In the genomic region with DNA sequence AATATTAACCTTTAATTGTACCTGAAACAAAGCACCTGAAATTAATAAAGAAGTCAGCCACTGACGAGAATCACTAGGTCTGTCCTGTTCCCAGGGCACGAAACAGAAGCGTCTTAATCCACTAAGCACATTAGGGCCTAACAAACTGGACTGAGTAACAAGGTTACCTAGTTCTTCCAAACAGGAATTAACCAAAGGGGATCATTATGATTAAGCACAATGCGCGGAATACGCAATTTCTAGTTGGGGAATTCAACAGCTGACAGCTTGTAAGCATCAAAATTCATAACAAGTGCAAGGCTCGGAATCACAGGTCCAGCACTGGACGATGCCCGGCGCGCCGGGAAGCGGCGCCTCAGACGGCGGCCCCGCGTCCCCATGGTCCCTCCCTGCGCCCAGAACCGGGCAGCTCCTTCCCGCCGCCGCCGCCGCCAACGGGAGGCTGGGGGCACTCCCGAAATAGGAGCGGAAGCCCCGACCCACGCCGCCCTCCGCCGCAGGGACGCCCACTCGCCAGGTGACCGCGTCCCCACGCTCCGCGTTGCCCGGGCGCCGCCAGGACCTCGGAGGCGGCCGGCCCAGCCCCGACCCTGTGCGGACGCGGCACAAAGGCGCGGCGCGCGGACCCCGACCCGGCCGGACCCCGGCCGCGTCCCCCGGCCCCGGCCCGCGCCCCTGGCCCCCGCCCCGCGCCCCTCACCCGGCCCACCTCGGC, we compare ENCODE assay signal across 8 cellular contexts. TPM values are rescaled to one million over a fixed set of nuclear protein-coding genes. Genes with fewer than 3 reads are reported as not detected.
A peak's percentile ranks its signal among the peaks of the same experiment; 100 is the strongest.
DNase-seq lines count a peak whose midpoint lies in the region; ATAC-seq and TF ChIP-seq lines count a peak whose summit lies in the region.

No MANE protein-coding gene starts in this region.

- no peaks in the 10 kb centered on the region for H3K27me3 ChIP-seq in ACC112 (ENCODE audit: insufficient read depth, low read length)
- no peaks in the 10 kb centered on the region for H3K27me3 ChIP-seq in neuron (ENCODE audit: insufficient read depth, low read length)

- CTCF ChIA-PET in T-cell (lab: Charles Lee): interaction anchor here in 1 of 2 donors (0.6 kb wide), 1 partner anchor 215 kb away, joined by 4 read pairs; no protein-coding TSS in a partner anchor

- H3K4me3 Mint-ChIP-seq in T-cell: peak overlapping the region; percentile 82 to 89 (median 83)

- TF ChIP-seq POLR2A in erythroblast (IDR thresholded peaks at IDR 0.05; ENCODE audit: low read length): no peak

- H3K79me2 ChIP-seq in ACC112 (ENCODE audit: control insufficient read depth, insufficient read depth, low read length, unreplicated experiment): peaks cover 91% of the 10 kb centered on the region

- POLR2A ChIA-PET in T-cell (lab: Charles Lee): interaction anchor here in 1 of 2 donors (0.6 kb wide), 1 partner anchor 39 kb away, joined by 3 read pairs; no protein-coding TSS in a partner anchor

- no peaks in the 10 kb centered on the region for H3K27me3 Mint-ChIP-seq in T-cell

- H3K27ac Mint-ChIP-seq in T-cell: peak overlapping the region; percentile 80 to 82

- H3K4me3 ChIP-seq in ACC112 (ENCODE audit: low read depth, low read length) (peak overlapping the region; percentile 83), neuron (ENCODE audit: low read length) (peak overlapping the region; percentile 99)

- H3K4me1 ChIP-seq in ACC112 (ENCODE audit: control insufficient read depth, insufficient read depth, low read length, unreplicated experiment): peaks cover 29% of the 10 kb centered on the region
- peaks cover 28% of the 10 kb centered on the region for H3K4me1 ChIP-seq in neuron (ENCODE audit: insufficient read depth, low read length)

- H3K27ac ChIP-seq in ACC112 (ENCODE audit: low read depth, low read length): no peak overlapping the region; the same call in 1 of the 2 replicates

- H2AFZ ChIP-seq in ACC112 (ENCODE audit: low read length, unreplicated experiment): peak overlapping the region; percentile 6
- H2AFZ ChIP-seq in neuron (ENCODE audit: low read depth, low read length): no peak overlapping the region

- peak in 2 of 34 experiments; percentile 14 to 27 for DNase-seq in T-cell
- peak; percentile 65 to 66 for DNase-seq in erythroblast (lab: John Stamatoyannopoulos, UW)
- DNase-seq in cortex of kidney (lab: John Stamatoyannopoulos, UW): no peak
- no peak for DNase-seq in SKM-1 (lab: John Stamatoyannopoulos, UW; ENCODE audit: unreplicated experiment)

- H3K9me3 ChIP-seq in neuron (ENCODE audit: low read length): peaks cover 16% of the 10 kb centered on the region

- H3K4me1 Mint-ChIP-seq in T-cell: peaks cover 56 to 77% (median 68%) of the 10 kb centered on the region in 3 donors

- peaks cover 22% of the 10 kb centered on the region for H3K36me3 Mint-ChIP-seq in T-cell

- peaks cover 19% of the 10 kb centered on the region for H3K36me3 ChIP-seq in ACC112 (ENCODE audit: insufficient read depth, low read length)
- peaks cover 26% of the 10 kb centered on the region for H3K36me3 ChIP-seq in neuron (ENCODE audit: insufficient read depth, low read length)

- ATAC-seq in GM18498 (IDR thresholded peaks at IDR 0.05; ENCODE audit: unreplicated experiment): peak; percentile 20
- ATAC-seq in HG03139 (IDR thresholded peaks at IDR 0.05; ENCODE audit: unreplicated experiment): peak; percentile 4
- ATAC-seq in T-cell (replicated peaks in 1 of 4): no peak

- H3K9me3 Mint-ChIP-seq in T-cell: peaks cover 0 to 5% (median 0%) of the 10 kb centered on the region in 3 donors

RNA-seq across cellular contexts. Expression of a gene that starts 0.9 kb away (rescaled TPM):
- 10 to 100 TPM; 25.6 to 38.7 (median 35.6) TPM for total RNA-seq in T-cell

RNA-seq across cellular contexts. Expression of a gene that starts 54.7 kb away (rescaled TPM):
- 10 to 100 TPM; 25.9 to 37.3 (median 33.6) TPM for total RNA-seq in T-cell

Comparison
In these comparisons a context has a peak if more than half of its experiments do, and no peak if none do; other contexts are left out.
1. ATAC-seq: peak in GM18498 (single experiment) and HG03139 (single experiment); none in T-cell (0 of 4).
2. DNase-seq: peak in erythroblast (2 of 2); none in cortex of kidney (single experiment) and SKM-1 (single experiment).